Comparison of ENCODE assay signal across 8 cellular contexts in the genomic region with DNA sequence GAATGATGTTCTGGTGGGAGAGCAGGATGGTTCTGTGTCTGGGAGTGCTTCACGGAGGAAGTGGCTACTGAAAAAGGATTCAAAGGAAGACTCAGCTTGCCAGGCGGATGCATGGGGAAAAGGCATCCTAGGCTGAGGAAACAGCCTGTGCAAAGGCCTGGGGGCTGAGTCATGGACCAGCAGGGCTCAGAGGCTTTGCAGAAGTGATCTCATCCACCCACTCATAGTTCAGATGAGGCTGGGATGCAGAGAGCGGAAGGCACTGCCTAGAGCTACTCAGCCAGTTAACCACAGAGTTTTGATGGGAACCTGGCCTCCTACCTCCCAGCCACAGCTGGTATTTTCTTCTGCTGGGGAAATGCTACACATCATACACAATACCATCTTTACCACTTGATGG. TPM values are rescaled to one million over a fixed set of nuclear protein-coding genes. Genes with fewer than 3 reads are reported as not detected.
DNase-seq lines count a peak whose midpoint lies in the region; ATAC-seq, FAIRE-seq and TF ChIP-seq lines count a peak whose summit lies in the region.

No MANE protein-coding gene starts in this region.

- H3K27me3 ChIP-seq in endothelial cell of umbilical vein (ENCODE audit: control insufficient read depth in 2 of 2, insufficient read depth in 2 of 2, low read length in 2 of 2): peaks cover 0 to 4% of the 10 kb centered on the region in 2 experiments

- TF ChIP-seq POLR2A in endothelial cell of umbilical vein (IDR thresholded peaks at IDR 0.05; ENCODE audit: low read depth, low read length): no peak

- dilution Hi-C loops in endothelial cell of umbilical vein (cut with MboI; ENCODE audit: extremely low pct_ligation_motif_present, low sequenced_read_pairs): no loop called here

- intact Hi-C loops in endothelial cell of umbilical vein (cut with micrococcal nuclease): no loop called here
- intact Hi-C loops in OCI-LY7 (cut with micrococcal nuclease; ENCODE audit: unreplicated experiment): no loop called here

- peak; percentile 40 for FAIRE-seq in endothelial cell of umbilical vein (lab: Jason Lieb, UNC)

- DNase-seq in ELR (ENCODE audit: low read depth) (peak; percentile 100), GOT3 (lab: John Stamatoyannopoulos, UW) (peak; percentile 38), RWPE1 (ENCODE audit: low spot score) (peak; percentile 96), endothelial cell of umbilical vein (ENCODE audit: low read depth, low spot score) (peak; percentile 6), T-helper 9 cell (no peak), OCI-LY7 (ENCODE audit: low spot score) (no peak)
- DNase-seq in stimulated activated CD4-positive, alpha-beta T cell treated with anti-CD3 and anti-CD28 coated beads, Interleukin-4, amount 100 ng/mL, for 4 hours: peak; percentile 9 to 40

- H3K4me3 ChIP-seq in endothelial cell of umbilical vein (replicated peaks in 1 of 3; ENCODE audit: insufficient read depth in 1 of 3, low read depth in 1 of 3, low read length in 3 of 3) (no peak overlapping the region), OCI-LY7 (ENCODE audit: low read depth, low read length, poor library complexity, severe bottlenecking) (no peak overlapping the region)

- H3K9ac ChIP-seq in endothelial cell of umbilical vein (replicated peaks; ENCODE audit: extremely low read depth, insufficient read depth, low read length): no peak overlapping the region

- H3K4me2 ChIP-seq in endothelial cell of umbilical vein (ENCODE audit: insufficient read depth, low read length) (no peak overlapping the region), OCI-LY7 (ENCODE audit: low read length) (no peak overlapping the region)

- BruUV-seq in endothelial cell of umbilical vein (replicated peaks; lab: Mats Ljungman, UMichigan) (no TSS peak), OCI-LY7 (replicated peaks; lab: Mats Ljungman, UMichigan) (no TSS peak)

- H4K20me1 ChIP-seq in endothelial cell of umbilical vein (replicated peaks; ENCODE audit: control insufficient read depth, extremely low read depth, insufficient read depth, low read length) (no peaks in the 10 kb centered on the region), OCI-LY7 (ENCODE audit: insufficient read depth, low read length) (no peaks in the 10 kb centered on the region)

- H3K79me2 ChIP-seq in endothelial cell of umbilical vein (ENCODE audit: control insufficient read depth, insufficient read depth, low read length) (no peaks in the 10 kb centered on the region), OCI-LY7 (ENCODE audit: insufficient read depth, low read depth, low read length) (no peaks in the 10 kb centered on the region)

- H3K36me3 ChIP-seq in endothelial cell of umbilical vein (ENCODE audit: control insufficient read depth in 2 of 2, extremely low read depth in 1 of 2, insufficient read depth in 2 of 2, low read length in 2 of 2) (no peaks in the 10 kb centered on the region), OCI-LY7 (ENCODE audit: insufficient read depth, low read length) (no peaks in the 10 kb centered on the region)

- no peaks in the 10 kb centered on the region for H3K9me1 ChIP-seq in endothelial cell of umbilical vein (replicated peaks; ENCODE audit: control insufficient read depth, extremely low read depth, insufficient read depth, low read length)

- H3K9me2 ChIP-seq in OCI-LY7 (ENCODE audit: insufficient read depth, low read length): no peaks in the 10 kb centered on the region

- H3K4me1 ChIP-seq in endothelial cell of umbilical vein (ENCODE audit: control insufficient read depth, extremely low read depth, insufficient read depth, low read length) (no peaks in the 10 kb centered on the region), OCI-LY7 (ENCODE audit: insufficient read depth, low read length, poor library complexity, severe bottlenecking) (no peaks in the 10 kb centered on the region)

- no peak overlapping the region for H3K27ac ChIP-seq in RWPE1
- no peak overlapping the region for H3K27ac ChIP-seq in endothelial cell of umbilical vein (ENCODE audit: insufficient read depth, low read depth, low read length)
- no peak overlapping the region for H3K27ac ChIP-seq in OCI-LY7 (ENCODE audit: low read depth, low read length, poor library complexity, severe bottlenecking)

- no peaks in the 10 kb centered on the region for H3K9me3 ChIP-seq in endothelial cell of umbilical vein (replicated peaks; ENCODE audit: control insufficient read depth, insufficient read depth, low read length)
- H3K9me3 ChIP-seq in OCI-LY7 (ENCODE audit: low read length): peaks cover 1% of the 10 kb centered on the region; the same call in 1 of the 2 replicates

- ATAC-seq in GM19035 (IDR thresholded peaks at IDR 0.05; ENCODE audit: unreplicated experiment): no peak

- CTCF ChIA-PET in RWPE1 (lab: Yijun Ruan, JAX) (interaction anchor here (0.6 to 0.7 kb wide), 2 partner anchors 17 to 1229 kb away, joined by 3 to 4 read pairs; no protein-coding TSS in a partner anchor), endothelial cell of umbilical vein (lab: Charles Lee) (interaction anchor here (1.1 kb wide), 1 partner anchor 11 kb away, joined by 3 read pairs; no protein-coding TSS in a partner anchor), OCI-LY7 (lab: Charles Lee; ENCODE audit: unreplicated experiment) (no interaction called here)

- POLR2A ChIA-PET in RWPE1 (lab: Yijun Ruan, JAX; ENCODE audit: low non-redundant PET): no interaction called here
- POLR2A ChIA-PET in endothelial cell of umbilical vein (lab: Charles Lee): no interaction called here
- POLR2A ChIA-PET in OCI-LY7 (lab: Charles Lee): no interaction called here

- H2AFZ ChIP-seq in endothelial cell of umbilical vein (ENCODE audit: low read depth, low read length): no peak overlapping the region
- H2AFZ ChIP-seq in OCI-LY7 (ENCODE audit: low read length): no peak overlapping the region

- TF ChIP-seq CTCF in RWPE1 (conservative IDR thresholded peaks at IDR 0.05; ENCODE audit: low read depth): no peak
- no peak for TF ChIP-seq CTCF in endothelial cell of umbilical vein (IDR thresholded peaks at IDR 0.05; ENCODE audit: extremely low read depth in 1 of 2, insufficient read depth in 1 of 2, low read depth in 1 of 2, low read length in 2 of 2)
- no peak for TF ChIP-seq CTCF in OCI-LY7 (conservative IDR thresholded peaks at IDR 0.05; ENCODE audit: low read length)

TF ChIP-seq in endothelial cell of umbilical vein, 7 proteins besides CTCF, POLR2A, EP300 and RAD21:
- TF ChIP-seq POLR2AphosphoS5 (IDR thresholded peaks at IDR 0.05; ENCODE audit: insufficient read depth, low read depth, low read length) (no peak), FOS (IDR thresholded peaks at IDR 0.05; ENCODE audit: borderline replicate concordance, insufficient read depth, low read length) (peak; percentile 36)

RNA-seq across cellular contexts. Expression of a gene that starts 15.8 kb away (rescaled TPM):
- total RNA-seq in endothelial cell of umbilical vein: not detected in 2 replicates
- polyA plus RNA-seq in endothelial cell of umbilical vein: not detected in 2 replicates
- polyA plus RNA-seq in endothelial cell of umbilical vein (2011; cell fraction: cytosol; rRNA removed): not detected in 2 replicates
- not detected in 2 replicates for polyA plus RNA-seq in endothelial cell of umbilical vein (2011; cell fraction: nucleus; rRNA removed)
- not detected in 2 replicates for polyA plus RNA-seq in endothelial cell of umbilical vein (2012)
- polyA minus RNA-seq in endothelial cell of umbilical vein: 0.27 and 0.87 TPM in 2 replicates
- polyA minus RNA-seq in endothelial cell of umbilical vein (2011; cell fraction: cytosol; rRNA and poly(A)+ RNA removed): not detected
- polyA minus RNA-seq in endothelial cell of umbilical vein (2011; cell fraction: nucleus; rRNA and poly(A)+ RNA removed): not detected in 2 replicates
- total RNA-seq in OCI-LY7 (2014; rRNA removed; shearing (Covaris generic)): 0.03 and 0.10 TPM in 2 replicates
- total RNA-seq in OCI-LY7 (2022): 0.11 TPM in 1 of 2 replicates, not detected in the other

RNA-seq across cellular contexts. Expression of a gene that starts 53.9 kb away (rescaled TPM):
- total RNA-seq in endothelial cell of umbilical vein: not detected in 2 replicates
- polyA plus RNA-seq in endothelial cell of umbilical vein: not detected in 2 replicates
- polyA plus RNA-seq in endothelial cell of umbilical vein (2011; cell fraction: cytosol; rRNA removed): not detected in 2 replicates
- polyA plus RNA-seq in endothelial cell of umbilical vein (2011; cell fraction: nucleus; rRNA removed): not detected in 2 replicates
- not detected in 2 replicates for polyA plus RNA-seq in endothelial cell of umbilical vein (2012)
- polyA minus RNA-seq in endothelial cell of umbilical vein: not detected in 2 replicates
- not detected for polyA minus RNA-seq in endothelial cell of umbilical vein (2011; cell fraction: cytosol; rRNA and poly(A)+ RNA removed)
- not detected in 2 replicates for polyA minus RNA-seq in endothelial cell of umbilical vein (2011; cell fraction: nucleus; rRNA and poly(A)+ RNA removed)
- total RNA-seq in OCI-LY7 (2014; rRNA removed; shearing (Covaris generic)): 4.6 and 7.0 TPM in 2 replicates
- 5.8 and 6.3 TPM in 2 replicates for total RNA-seq in OCI-LY7 (2022)

Comparison
In these comparisons a context has a peak if more than half of its experiments do, and no peak if none do; other contexts are left out.
1. DNase-seq: peak in ELR (single experiment), GOT3 (single experiment), RWPE1 (single experiment), endothelial cell of umbilical vein (single experiment) and stimulated activated CD4-positive, alpha-beta T cell treated with anti-CD3 and anti-CD28 coated beads, Interleukin-4, amount 100 ng/mL, for 4 hours (2 of 2); none in T-helper 9 cell (single experiment) and OCI-LY7 (single experiment).